ENCODE assay signal across 8 cellular contexts in genomic region chr7:6991169-6991611, GRCh38.
DNase-seq lines count a peak whose midpoint lies in the region; ATAC-seq and TF ChIP-seq lines count a peak whose summit lies in the region.
"Not testable (repeated sequence)": the region's sequence is repeated elsewhere in the genome, so short reads cannot be mapped to it uniquely, and the experiment has no call there.

No MANE protein-coding gene starts in this region.

- H3K79me2 ChIP-seq in PC-3 (ENCODE audit: low read length), result not testable (repeated sequence)

- peak overlapping the region; percentile 74 for H3K4me3 Mint-ChIP-seq in CD4-positive, alpha-beta T cell
- peak overlapping the region; percentile 6 for H3K4me3 Mint-ChIP-seq in activated CD4-positive, alpha-beta memory T cell treated with anti-CD3 and anti-CD28 coated beads, Interleukin-2, amount 10 ng/mL, durations not matched to agents 7 days and 5 days

- not testable (repeated sequence) for H4K20me1 ChIP-seq in PC-3 (ENCODE audit: low read length)

- peak overlapping the region; percentile 72 for H3K4me2 ChIP-seq in PC-3 (ENCODE audit: low read length)

- not testable (repeated sequence) for H3K9me3 ChIP-seq in CD4-positive, alpha-beta T cell (ENCODE audit: control insufficient read depth, low read length); PC-3 (ENCODE audit: low read length)

- H3K4me1 ChIP-seq in PC-3 (ENCODE audit: insufficient read depth, low read length), result peaks cover 15% of the 10 kb centered on the region; the same call in 1 of the 2 replicates

- TF ChIP-seq POLR2A in erythroblast (IDR thresholded peaks at IDR 0.05; ENCODE audit: low read length), result not testable (repeated sequence)

- ATAC-seq in CD4-positive, alpha-beta T cell (ENCODE audit: poor library complexity), result peak; percentile 41
- not testable (repeated sequence) for ATAC-seq in PC-3

- not testable (repeated sequence) for H3K27ac ChIP-seq in CD4-positive, alpha-beta T cell (ENCODE audit: low read depth, low read length); PC-3 (ENCODE audit: low read length)

- not testable (repeated sequence) for TF ChIP-seq CTCF in CD4-positive, alpha-beta T cell (IDR thresholded peaks at IDR 0.05); PC-3 (conservative IDR thresholded peaks at IDR 0.05; ENCODE audit: low read depth, low read length)

- H3K27me3 Mint-ChIP-seq in CD4-positive, alpha-beta T cell; activated CD4-positive, alpha-beta memory T cell treated with anti-CD3 and anti-CD28 coated beads, Interleukin-2, amount 10 ng/mL, durations not matched to agents 7 days and 5 days: not testable (repeated sequence)

- not testable (repeated sequence) for H3K9me3 Mint-ChIP-seq in CD4-positive, alpha-beta T cell; activated CD4-positive, alpha-beta memory T cell treated with anti-CD3 and anti-CD28 coated beads, Interleukin-2, amount 10 ng/mL, durations not matched to agents 7 days and 5 days

- H3K4me3 ChIP-seq in PC-3 (ENCODE audit: low read length), result peak overlapping the region; percentile 59

- POLR2A ChIA-PET in CD4-positive, alpha-beta T cell (lab: Charles Lee), result interaction anchor here (1.2 to 1.4 kb wide), 3 partner anchors 51 to 649 kb away, joined by 3 to 5 read pairs (median 4); partner anchors contain the start of genes C1GALT1 and UMAD1
- POLR2A ChIA-PET in PC-3 (lab: Charles Lee; ENCODE audit: unreplicated experiment), result interaction anchor here (0.6 kb wide), 2 partner anchors 104 to 282 kb away, joined by 3 to 4 read pairs; no protein-coding TSS in a partner anchor
- POLR2A ChIA-PET in activated CD4-positive, alpha-beta memory T cell treated with anti-CD3 and anti-CD28 coated beads, Interleukin-2, amount 10 ng/mL, durations not matched to agents 7 days and 5 days (lab: Charles Lee), result not testable (repeated sequence)

- DNase-seq in CD4-positive, alpha-beta T cell, result peak; percentile 22 to 70 (median 45)
- DNase-seq in LoVo (ENCODE audit: low spot score) (peak; percentile 84), PC-3 (peak; percentile 75), erythroblast (lab: John Stamatoyannopoulos, UW) (peak; percentile 28 to 49), myocyte (ENCODE audit: low read depth) (peak; percentile 6)
- DNase-seq in activated CD4-positive, alpha-beta memory T cell treated with anti-CD3 and anti-CD28 coated beads, Interleukin-2, amount 10 ng/mL, durations not matched to agents 7 days and 5 days, result peak; percentile 38
- DNase-seq in activated naive CD4-positive, alpha-beta T cell treated with anti-CD3 and anti-CD28 coated beads, Interleukin-2, amount 50 U/mL, for 16 hours, result peak; percentile 32
- peak; percentile 13 to 60 for DNase-seq in stimulated activated CD4-positive, alpha-beta T cell treated with anti-CD3 and anti-CD28 coated beads, Interleukin-4, amount 100 ng/mL, for 4 hours

- not testable (repeated sequence) for H3K9me2 ChIP-seq in PC-3 (replicated peaks; ENCODE audit: low read length)

- H3K27me3 ChIP-seq in CD4-positive, alpha-beta T cell (ENCODE audit: control insufficient read depth, insufficient read depth, low read length); PC-3 (ENCODE audit: low read length): not testable (repeated sequence)

- peak overlapping the region; percentile 64 for H2AFZ ChIP-seq in PC-3 (ENCODE audit: low read length)

- CTCF ChIA-PET in CD4-positive, alpha-beta T cell (lab: Charles Lee); activated CD4-positive, alpha-beta memory T cell treated with anti-CD3 and anti-CD28 coated beads, Interleukin-2, amount 10 ng/mL, durations not matched to agents 7 days and 5 days (lab: Charles Lee): not testable (repeated sequence)
- CTCF ChIA-PET in PC-3 (lab: Charles Lee), result interaction anchor here (0.8 kb wide), 1 partner anchor 108 kb away, joined by 3 read pairs; no protein-coding TSS in a partner anchor

- H3K4me1 Mint-ChIP-seq in CD4-positive, alpha-beta T cell (ENCODE audit: low read depth), result peaks cover 15% of the 10 kb centered on the region
- H3K4me1 Mint-ChIP-seq in activated CD4-positive, alpha-beta memory T cell treated with anti-CD3 and anti-CD28 coated beads, Interleukin-2, amount 10 ng/mL, durations not matched to agents 7 days and 5 days, result peaks cover 14% of the 10 kb centered on the region

- intact Hi-C loops in CD4-positive, alpha-beta T cell (cut with DNase I, micrococcal nuclease), result not testable (repeated sequence)
- intact Hi-C loops in PC-3 (cut with micrococcal nuclease), result loop anchor here (1.0 kb wide), 1 partner anchor 24 kb away; no protein-coding TSS in a partner anchor

- not testable (repeated sequence) for H3F3A ChIP-seq in PC-3 (ENCODE audit: low read length, unreplicated experiment)

- H3K36me3 Mint-ChIP-seq in CD4-positive, alpha-beta T cell (ENCODE audit: low read depth); activated CD4-positive, alpha-beta memory T cell treated with anti-CD3 and anti-CD28 coated beads, Interleukin-2, amount 10 ng/mL, durations not matched to agents 7 days and 5 days (ENCODE audit: low read depth): not testable (repeated sequence)

- H3K27ac Mint-ChIP-seq in CD4-positive, alpha-beta T cell, result peak overlapping the region; percentile 84
- not testable (repeated sequence) for H3K27ac Mint-ChIP-seq in activated CD4-positive, alpha-beta memory T cell treated with anti-CD3 and anti-CD28 coated beads, Interleukin-2, amount 10 ng/mL, durations not matched to agents 7 days and 5 days

- H3K36me3 ChIP-seq in PC-3 (ENCODE audit: low read depth, low read length), result not testable (repeated sequence)

- BruUV-seq in PC-3 (replicated peaks; lab: Mats Ljungman, UMichigan), result not testable (repeated sequence)

- H3K9ac ChIP-seq in PC-3 (ENCODE audit: low read length), result not testable (repeated sequence)

Comparison
In these comparisons a context has a peak if more than half of its experiments do, and no peak if none do; other contexts are left out.
1. DNase-seq: peak in every context shown above with its lines; median percentile 84 in LoVo; 75 in PC-3; 45 in CD4-positive, alpha-beta T cell; 38 in erythroblast; 38 in activated CD4-positive, alpha-beta memory T cell treated with anti-CD3 and anti-CD28 coated beads, Interleukin-2, amount 10 ng/mL, durations not matched to agents 7 days and 5 days; 36 in stimulated activated CD4-positive, alpha-beta T cell treated with anti-CD3 and anti-CD28 coated beads, Interleukin-4, amount 100 ng/mL, for 4 hours; 32 in activated naive CD4-positive, alpha-beta T cell treated with anti-CD3 and anti-CD28 coated beads, Interleukin-2, amount 50 U/mL, for 16 hours; 6 in myocyte.